10 cellular contexts compared by ENCODE assay signal in genomic region chr2:152525277-152525838, GRCh38.
DNase-seq lines count a peak whose midpoint lies in the region; ATAC-seq and TF ChIP-seq lines count a peak whose summit lies in the region.
"Had no signal": no experiment of that assay in that cellular context is flagged by ENCODE, and none has a peak within 500 bp of the region (broad histone marks: within the 10 kb centered on the region; RNA-seq: fewer than 3 reads in every experiment).

No MANE protein-coding gene starts in this region.

- H3K18ac ChIP-seq in neuronal stem cell (ENCODE audit: low read length) = no peak overlapping the region

- H4K20me1 ChIP-seq in HCT116 (ENCODE audit: insufficient read depth) (no peaks in the 10 kb centered on the region), MM.1S (ENCODE audit: insufficient read depth, low read length) (no peaks in the 10 kb centered on the region)

- no CpG with 5 or more reads among the region's 6 CpGs for WGBS in neuronal stem cell (ENCODE audit: extremely low coverage in 2 of 2, insufficient read length in 2 of 2, insufficient replicate concordance in 1 of 2), 2 donors

- no peaks in the 10 kb centered on the region for H3F3A ChIP-seq in MM.1S (ENCODE audit: insufficient read depth, low read length)

- H2BK12ac ChIP-seq in neuronal stem cell (ENCODE audit: low read length) = no peak overlapping the region

- H3K79me1 ChIP-seq in neuronal stem cell (ENCODE audit: low read depth, low read length) = no peaks in the 10 kb centered on the region

- TF ChIP-seq RAD21 in HCT116 (IDR thresholded peaks at IDR 0.05; ENCODE audit: low read depth) = no peak

- H3K9me3 Mint-ChIP-seq in activated naive CD8-positive, alpha-beta T cell treated with anti-CD3 and anti-CD28 coated beads for 36 hours = no peaks in the 10 kb centered on the region

- no peak overlapping the region for H2BK15ac ChIP-seq in neuronal stem cell (ENCODE audit: low read length)

- H3K9me2 ChIP-seq in HCT116 (ENCODE audit: insufficient read depth) (0 out of 2 replicates have a peak, but pooled peaks cover 2% of the 10 kb centered on the region), MM.1S (replicated peaks; ENCODE audit: insufficient read depth, low read length) (no peaks in the 10 kb centered on the region)

- H3K27ac Mint-ChIP-seq in activated naive CD8-positive, alpha-beta T cell treated with anti-CD3 and anti-CD28 coated beads for 36 hours = no peak overlapping the region

- CTCF ChIA-PET in HCT116 (lab: Charles Lee) = no interaction called here

- no peak overlapping the region for H2BK120ac ChIP-seq in neuronal stem cell (ENCODE audit: low read depth, low read length)

- no peak overlapping the region for H2BK5ac ChIP-seq in neuronal stem cell (ENCODE audit: low read length)

- no peak overlapping the region for H4K91ac ChIP-seq in neuronal stem cell (ENCODE audit: low read depth, low read length, poor library complexity)

- H3K9me3 ChIP-seq in HCT116 (ENCODE audit: control insufficient read depth in 1 of 2, insufficient read depth in 1 of 2, low read depth in 1 of 2, low read length in 2 of 2) (no peaks in the 10 kb centered on the region), gastrocnemius medialis (no peaks in the 10 kb centered on the region), neuronal stem cell (replicated peaks in 1 of 2; ENCODE audit: control insufficient read depth in 2 of 2, insufficient read depth in 1 of 2, low read depth in 1 of 2, low read length in 2 of 2) (peaks cover 0 to 3% of the 10 kb centered on the region in 2 donors), MM.1S (replicated peaks; ENCODE audit: insufficient read depth, low read length) (no peaks in the 10 kb centered on the region)

- H4K8ac ChIP-seq in neuronal stem cell (ENCODE audit: low read depth, low read length) = no peak overlapping the region

- no peaks in the 10 kb centered on the region for H3K79me2 ChIP-seq in HCT116 (ENCODE audit: insufficient read depth, low read length)
- no peaks in the 10 kb centered on the region for H3K79me2 ChIP-seq in MM.1S (ENCODE audit: low read length)

- no peak overlapping the region for H3K23ac ChIP-seq in neuronal stem cell (ENCODE audit: low read depth, low read length, poor library complexity)

- POLR2A ChIA-PET in HCT116 (lab: Charles Lee) = no interaction called here

- H3K27ac ChIP-seq in HCT116 (ENCODE audit: low read depth, low read length) (no peak overlapping the region), gastrocnemius medialis (peak overlapping the region in 1 of 4 donors; percentile 19), neuronal stem cell (replicated peaks; ENCODE audit: low read length) (no peak overlapping the region), MM.1S (ENCODE audit: low read length) (no peak overlapping the region)
- H3K27ac ChIP-seq: VCaP had no signal

- H3K36me3 Mint-ChIP-seq in activated naive CD8-positive, alpha-beta T cell treated with anti-CD3 and anti-CD28 coated beads for 36 hours = no peaks in the 10 kb centered on the region

- no peak for DNase-seq in HCT116 (ENCODE audit: low read depth, low spot score)
- peak; percentile 48 for DNase-seq in T1000 (lab: John Stamatoyannopoulos, UW)
- DNase-seq in globus pallidus (ENCODE audit: low spot score) = peak; percentile 78
- peak in 1 of 2 donors; percentile 37 for DNase-seq in gastrocnemius medialis
- DNase-seq in activated naive CD8-positive, alpha-beta T cell treated with anti-CD3 and anti-CD28 coated beads for 36 hours = no peak
- DNase-seq in neuronal stem cell (ENCODE audit: low spot score) = no peak
- DNase-seq in MM.1S = no peak
- DNase-seq: NCI-H1694 treated with DMSO at 0.1 percent for 48 hours had no signal

- H3K36me3 ChIP-seq in HCT116 (ENCODE audit: control insufficient read depth in 1 of 2, insufficient read depth in 2 of 2, low read length in 2 of 2) = no peaks in the 10 kb centered on the region
- H3K36me3 ChIP-seq in gastrocnemius medialis = no peaks in the 10 kb centered on the region
- H3K36me3 ChIP-seq in neuronal stem cell (replicated peaks in 1 of 2; ENCODE audit: control insufficient read depth in 2 of 2, insufficient read depth in 2 of 2, low read length in 2 of 2) = peaks cover 0 to 29% of the 10 kb centered on the region in 2 donors
- no peaks in the 10 kb centered on the region for H3K36me3 ChIP-seq in MM.1S (replicated peaks; ENCODE audit: insufficient read depth, low read length)

- H3K4me1 ChIP-seq in HCT116 (ENCODE audit: control insufficient read depth in 1 of 2, insufficient read depth in 2 of 2, low read length in 2 of 2) = peaks cover 0 to 12% of the 10 kb centered on the region in 2 experiments; a peak in 2 of 4 replicates
- H3K4me1 ChIP-seq in gastrocnemius medialis = peaks cover 8 to 36% of the 10 kb centered on the region in 2 donors
- H3K4me1 ChIP-seq in neuronal stem cell (ENCODE audit: control insufficient read depth in 2 of 2, insufficient read depth in 1 of 2, low read depth in 1 of 2, low read length in 2 of 2) = peaks cover 3 to 19% of the 10 kb centered on the region in 2 donors
- H3K4me1 ChIP-seq in MM.1S (ENCODE audit: low read length) = no peaks in the 10 kb centered on the region

- H3K14ac ChIP-seq in neuronal stem cell (ENCODE audit: low read length) = no peak overlapping the region

- H3K4me2 ChIP-seq in HCT116 (ENCODE audit: low read length) = peak overlapping the region; percentile 10; the same call in 1 of the 2 replicates
- no peak overlapping the region for H3K4me2 ChIP-seq in neuronal stem cell (ENCODE audit: insufficient read depth, low read length, poor library complexity, severe bottlenecking)
- no peak overlapping the region for H3K4me2 ChIP-seq in MM.1S (ENCODE audit: low read depth, low read length)

- no peaks in the 10 kb centered on the region for H3K27me3 ChIP-seq in HCT116 (ENCODE audit: insufficient read depth, low read length)
- H3K27me3 ChIP-seq in gastrocnemius medialis = no peaks in the 10 kb centered on the region
- no peaks in the 10 kb centered on the region for H3K27me3 ChIP-seq in neuronal stem cell (ENCODE audit: control insufficient read depth in 3 of 3, insufficient read depth in 3 of 3, low read depth in 1 of 3, low read length in 3 of 3)
- H3K27me3 ChIP-seq in MM.1S (replicated peaks; ENCODE audit: insufficient read depth, low read length) = no peaks in the 10 kb centered on the region

- H3K4me3 Mint-ChIP-seq in activated naive CD8-positive, alpha-beta T cell treated with anti-CD3 and anti-CD28 coated beads for 36 hours = no peak overlapping the region

- H2AFZ ChIP-seq in HCT116 (ENCODE audit: low read depth, low read length, poor library complexity, severe bottlenecking) (no peak overlapping the region), neuronal stem cell (ENCODE audit: low read length) (no peak overlapping the region), MM.1S (ENCODE audit: low read length) (no peak overlapping the region)

- in situ Hi-C loops in gastrocnemius medialis (cut with MboI; ENCODE audit: low sequenced_read_pairs in 4 of 4) = no loop called here

- ATAC-seq in HCT116 (peak; percentile 54), gastrocnemius medialis (peak; percentile 68), HG03520 (IDR thresholded peaks at IDR 0.05; ENCODE audit: unreplicated experiment) (no peak)

- TF ChIP-seq CTCF in HCT116 (IDR thresholded peaks at IDR 0.05 in 2 of 3, conservative IDR thresholded peaks at IDR 0.05 in 1 of 3; ENCODE audit: borderline replicate concordance in 1 of 3, insufficient read depth in 1 of 3, low read depth in 2 of 3, low read length in 2 of 3) = no peak
- TF ChIP-seq CTCF in gastrocnemius medialis (IDR thresholded peaks at IDR 0.05 in 4 of 5, conservative IDR thresholded peaks at IDR 0.05 in 1 of 5) = no peak
- TF ChIP-seq CTCF in MM.1S (IDR thresholded peaks at IDR 0.05; ENCODE audit: low read length) = no peak

- H3K9ac ChIP-seq in HCT116 (ENCODE audit: low read length) (no peak overlapping the region), neuronal stem cell (ENCODE audit: low read depth, low read length, poor library complexity) (no peak overlapping the region), MM.1S (ENCODE audit: low read length) (no peak overlapping the region)

- no peak overlapping the region for H2AK5ac ChIP-seq in neuronal stem cell (ENCODE audit: low read depth, low read length)

- intact Hi-C loops in HCT116 (cut with micrococcal nuclease) (no loop called here), gastrocnemius medialis (cut with DNase I; ENCODE audit: low total_unique reads) (no loop called here)

- TF ChIP-seq POLR2A in HCT116 (IDR thresholded peaks at IDR 0.05; ENCODE audit: borderline replicate concordance, extremely low read depth, insufficient read depth, insufficient read length) = no peak
- no peak for TF ChIP-seq POLR2A in gastrocnemius medialis (IDR thresholded peaks at IDR 0.05)

- H3K4ac ChIP-seq in neuronal stem cell (ENCODE audit: low read length) = no peak overlapping the region

- H3K4me3 ChIP-seq in HCT116 (replicated peaks in 1 of 2; ENCODE audit: low read depth in 1 of 2, low read length in 2 of 2) (no peak overlapping the region), gastrocnemius medialis (no peak overlapping the region), neuronal stem cell (ENCODE audit: low read length in 2 of 2) (no peak overlapping the region), MM.1S (ENCODE audit: low read length) (no peak overlapping the region)

- RAD21 ChIA-PET in HCT116 (lab: Charles Lee; ENCODE audit: low non-redundant PET in 1 of 2, low total read pairs in 2 of 2, uncharacterized antibody in 2 of 2, unreplicated experiment in 2 of 2) = no interaction called here

- no TSS peak for BruUV-seq in HCT116 (replicated peaks; lab: Mats Ljungman, UMichigan)

- H3K27me3 Mint-ChIP-seq in activated naive CD8-positive, alpha-beta T cell treated with anti-CD3 and anti-CD28 coated beads for 36 hours = no peaks in the 10 kb centered on the region

- H3K4me1 Mint-ChIP-seq in activated naive CD8-positive, alpha-beta T cell treated with anti-CD3 and anti-CD28 coated beads for 36 hours = no peaks in the 10 kb centered on the region

TF ChIP-seq in HCT116, 20 proteins besides CTCF, POLR2A, EP300 and RAD21 (continues in another document):
- TF ChIP-seq SIN3A (IDR thresholded peaks at IDR 0.05; ENCODE audit: low read depth) (no peak), ZBTB33 (IDR thresholded peaks at IDR 0.05; ENCODE audit: extremely low read depth, insufficient replicate concordance, low read length) (no peak), POLR2AphosphoS5 (IDR thresholded peaks at IDR 0.05; ENCODE audit: low read depth, low read length) (no peak)

Comparison
In these comparisons a context has a peak if more than half of its experiments do, and no peak if none do; other contexts are left out.
1. DNase-seq: peak in T1000 (single experiment) and globus pallidus (single experiment); none in HCT116 (single experiment), activated naive CD8-positive, alpha-beta T cell treated with anti-CD3 and anti-CD28 coated beads for 36 hours (single experiment), neuronal stem cell (single experiment) and MM.1S (single experiment).